ENCODE assay signal across 1 cellular context in genomic region chr17:75289122-75289831, GRCh38.
A peak's percentile ranks its signal among the peaks of the same experiment; 100 is the strongest.
TF ChIP-seq lines count a peak whose summit lies in the region.

Gene SLC25A19 (minus strand): TSS chr17:75289433. CDS start chr17:75286764, 2,669 bp downstream.

TF ChIP-seq in HEK293, 187 proteins besides CTCF, POLR2A, EP300 and RAD21 (continued from another document):
- TF ChIP-seq ZNF280D (tag by site-specific recombination; IDR thresholded peaks at IDR 0.05): no peak
- TF ChIP-seq ZNF274 (IDR thresholded peaks at IDR 0.05; ENCODE audit: low read length): no peak
- no peak for TF ChIP-seq ZNF274 (tag by site-specific recombination; IDR thresholded peaks at IDR 0.05; ENCODE audit: borderline replicate concordance)
- no peak for TF ChIP-seq ZNF692 (tag by site-specific recombination; IDR thresholded peaks at IDR 0.05)
- no peak for TF ChIP-seq ZNF202 (tag by site-specific recombination; IDR thresholded peaks at IDR 0.05; ENCODE audit: borderline replicate concordance)
- no peak for TF ChIP-seq ZNF529 (tag by site-specific recombination; IDR thresholded peaks at IDR 0.05; ENCODE audit: insufficient replicate concordance)
- no peak for TF ChIP-seq ZNF280C (tag by site-specific recombination; IDR thresholded peaks at IDR 0.05)
- TF ChIP-seq PRDM4 (tag by site-specific recombination; IDR thresholded peaks at IDR 0.05): no peak
- TF ChIP-seq ZNF837 (tag by site-specific recombination; IDR thresholded peaks at IDR 0.05): no peak
- peak; percentile 7; the same call in 1 of the 2 replicates for TF ChIP-seq GLIS1 (tag by site-specific recombination; IDR thresholded peaks at IDR 0.05)
- no peak for TF ChIP-seq ZNF37A (tag by site-specific recombination; IDR thresholded peaks at IDR 0.05)
- TF ChIP-seq ZSCAN23 (tag by site-specific recombination; IDR thresholded peaks at IDR 0.05): peak; percentile 54; the same call in 1 of the 2 replicates
- no peak for TF ChIP-seq ZNF449 (tag by site-specific recombination; IDR thresholded peaks at IDR 0.05)
- 0 out of 2 replicates have a peak, but pooled peaks have one; percentile 28 for TF ChIP-seq ZSCAN5A (tag by site-specific recombination; IDR thresholded peaks at IDR 0.05)
- no peak for TF ChIP-seq ZSCAN18 (tag by site-specific recombination; IDR thresholded peaks at IDR 0.05)
- no peak for TF ChIP-seq ZNF426 (tag by site-specific recombination; IDR thresholded peaks at IDR 0.05)
- no peak for TF ChIP-seq ZNF324 (tag by site-specific recombination; IDR thresholded peaks at IDR 0.05)
- TF ChIP-seq ZNF341 (tag by site-specific recombination; IDR thresholded peaks at IDR 0.05; ENCODE audit: low read depth): no peak; the same call in none of the 2 replicates
- peak; percentile 50; the same call in 1 of the 2 replicates for TF ChIP-seq ZBTB8A (tag by site-specific recombination; IDR thresholded peaks at IDR 0.05)
- no peak for TF ChIP-seq ZNF521 (tag by site-specific recombination; IDR thresholded peaks at IDR 0.05)
- no peak for TF ChIP-seq OSR2 (tag by site-specific recombination; IDR thresholded peaks at IDR 0.05)
- no peak for TF ChIP-seq ZNF701 (tag by site-specific recombination; IDR thresholded peaks at IDR 0.05)
- 0 out of 2 replicates have a peak, but pooled peaks have one; percentile 70 for TF ChIP-seq ZNF580 (tag by site-specific recombination; IDR thresholded peaks at IDR 0.05)
- no peak for TF ChIP-seq ZFP3 (tag by site-specific recombination; IDR thresholded peaks at IDR 0.05; ENCODE audit: low read depth)
- TF ChIP-seq ZNF2 (tag by site-specific recombination; IDR thresholded peaks at IDR 0.05): peak; percentile 69
- no peak; the same call in none of the 2 replicates for TF ChIP-seq ZIC2 (tag by site-specific recombination; IDR thresholded peaks at IDR 0.05)
- no peak for TF ChIP-seq ZBTB7A (tag by site-specific recombination; IDR thresholded peaks at IDR 0.05; ENCODE audit: low read depth)
- no peak for TF ChIP-seq ZNF518A (tag by site-specific recombination; conservative IDR thresholded peaks at IDR 0.05; ENCODE audit: low read depth)
TF ChIP-seq in HEK293: peak in this region for 43.
